1 cellular context compared by ENCODE assay signal in genomic region chr4:96675916-96676315, GRCh38.
TF ChIP-seq lines count a peak whose summit lies in the region.

No MANE protein-coding gene starts in this region.

TF ChIP-seq in WTC11, 78 proteins besides CTCF, POLR2A, EP300 and RAD21 (continued from another document):
- TF ChIP-seq, protein P1, sequence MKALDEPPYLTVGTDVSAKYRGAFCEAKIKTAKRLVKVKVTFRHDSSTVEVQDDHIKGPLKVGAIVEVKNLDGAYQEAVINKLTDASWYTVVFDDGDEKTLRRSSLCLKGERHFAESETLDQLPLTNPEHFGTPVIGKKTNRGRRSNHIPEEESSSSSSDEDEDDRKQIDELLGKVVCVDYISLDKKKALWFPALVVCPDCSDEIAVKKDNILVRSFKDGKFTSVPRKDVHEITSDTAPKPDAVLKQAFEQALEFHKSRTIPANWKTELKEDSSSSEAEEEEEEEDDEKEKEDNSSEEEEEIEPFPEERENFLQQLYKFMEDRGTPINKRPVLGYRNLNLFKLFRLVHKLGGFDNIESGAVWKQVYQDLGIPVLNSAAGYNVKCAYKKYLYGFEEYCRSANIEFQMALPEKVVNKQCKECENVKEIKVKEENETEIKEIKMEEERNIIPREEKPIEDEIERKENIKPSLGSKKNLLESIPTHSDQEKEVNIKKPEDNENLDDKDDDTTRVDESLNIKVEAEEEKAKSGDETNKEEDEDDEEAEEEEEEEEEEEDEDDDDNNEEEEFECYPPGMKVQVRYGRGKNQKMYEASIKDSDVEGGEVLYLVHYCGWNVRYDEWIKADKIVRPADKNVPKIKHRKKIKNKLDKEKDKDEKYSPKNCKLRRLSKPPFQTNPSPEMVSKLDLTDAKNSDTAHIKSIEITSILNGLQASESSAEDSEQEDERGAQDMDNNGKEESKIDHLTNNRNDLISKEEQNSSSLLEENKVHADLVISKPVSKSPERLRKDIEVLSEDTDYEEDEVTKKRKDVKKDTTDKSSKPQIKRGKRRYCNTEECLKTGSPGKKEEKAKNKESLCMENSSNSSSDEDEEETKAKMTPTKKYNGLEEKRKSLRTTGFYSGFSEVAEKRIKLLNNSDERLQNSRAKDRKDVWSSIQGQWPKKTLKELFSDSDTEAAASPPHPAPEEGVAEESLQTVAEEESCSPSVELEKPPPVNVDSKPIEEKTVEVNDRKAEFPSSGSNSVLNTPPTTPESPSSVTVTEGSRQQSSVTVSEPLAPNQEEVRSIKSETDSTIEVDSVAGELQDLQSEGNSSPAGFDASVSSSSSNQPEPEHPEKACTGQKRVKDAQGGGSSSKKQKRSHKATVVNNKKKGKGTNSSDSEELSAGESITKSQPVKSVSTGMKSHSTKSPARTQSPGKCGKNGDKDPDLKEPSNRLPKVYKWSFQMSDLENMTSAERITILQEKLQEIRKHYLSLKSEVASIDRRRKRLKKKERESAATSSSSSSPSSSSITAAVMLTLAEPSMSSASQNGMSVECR (CRISPR knock-in tag; IDR thresholded peaks at IDR 0.05; ENCODE audit: borderline replicate concordance): no peak
- TF ChIP-seq FOXJ3 (CRISPR knock-in tag; IDR thresholded peaks at IDR 0.05; ENCODE audit: borderline replicate concordance): no peak
- TF ChIP-seq, protein P2, sequence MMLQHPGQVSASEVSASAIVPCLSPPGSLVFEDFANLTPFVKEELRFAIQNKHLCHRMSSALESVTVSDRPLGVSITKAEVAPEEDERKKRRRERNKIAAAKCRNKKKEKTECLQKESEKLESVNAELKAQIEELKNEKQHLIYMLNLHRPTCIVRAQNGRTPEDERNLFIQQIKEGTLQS (CRISPR knock-in tag; conservative IDR thresholded peaks at IDR 0.05): no peak
